In genomic region chr11:15645201-15645600, GRCh38 we compare ENCODE assay signal across 15 cellular contexts.
DNase-seq lines count a peak whose midpoint lies in the region; ATAC-seq and TF ChIP-seq lines count a peak whose summit lies in the region.
"Had no signal": no experiment of that assay in that cellular context is flagged by ENCODE, and none has a peak within 500 bp of the region (broad histone marks: within the 10 kb centered on the region; RNA-seq: fewer than 3 reads in every experiment).

No MANE protein-coding gene starts in this region.

- no peaks in the 10 kb centered on the region for H3K79me1 ChIP-seq in IMR-90 (ENCODE audit: low read depth in 1 of 2, low read length in 2 of 2)

- H4K5ac ChIP-seq in IMR-90 (ENCODE audit: low read depth, low read length), result no peak overlapping the region

- in situ Hi-C loops in IMR-90 (cut with MboI; ENCODE audit: low sequenced_read_pairs), result no loop called here

- H3K9ac ChIP-seq in IMR-90 (ENCODE audit: low read depth, low read length), result no peak overlapping the region
- H3K9ac ChIP-seq: GM23248 had no signal

- peaks cover 3% of the 10 kb centered on the region; the same call in 1 of the 2 replicates for H3K4me1 ChIP-seq in IMR-90 (ENCODE audit: control insufficient read depth, insufficient read depth, low read length)
- H3K4me1 ChIP-seq: A549 had no signal

- H3K14ac ChIP-seq in IMR-90 (replicated peaks; ENCODE audit: low read depth, low read length), result no peak overlapping the region

- no peak for ATAC-seq in IMR-90 (ENCODE audit: low read depth)
- peak; percentile 43 for ATAC-seq in esophagus mucosa
- ATAC-seq in omental fat pad (ENCODE audit: low FRiP score), result peak; percentile 22
- ATAC-seq: A549, GM12878, HCT116 had no signal

- H3K9me1 ChIP-seq in IMR-90 (ENCODE audit: insufficient read depth, low read length), result no peaks in the 10 kb centered on the region; the same call in 1 of the 2 replicates

- H3K23ac ChIP-seq in IMR-90 (ENCODE audit: low read depth, low read length), result no peak overlapping the region

- H4K8ac ChIP-seq in IMR-90 (ENCODE audit: low read depth in 2 of 2, low read length in 2 of 2), result no peak overlapping the region

- H3K9me3 ChIP-seq in IMR-90 (ENCODE audit: control insufficient read depth, insufficient read depth, low read length), result no peaks in the 10 kb centered on the region
- H3K9me3 ChIP-seq: A549, BE2C, Caco-2 had no signal

- H3K36me3 ChIP-seq in IMR-90 (ENCODE audit: control insufficient read depth, insufficient read depth, low read length), result no peaks in the 10 kb centered on the region
- H3K36me3 ChIP-seq: BE2C had no signal

- no peak overlapping the region for H2BK5ac ChIP-seq in IMR-90 (ENCODE audit: low read depth, low read length, poor library complexity, severe bottlenecking)

- H3K4ac ChIP-seq in IMR-90 (ENCODE audit: low read depth, low read length), result peak overlapping the region; percentile 1; the same call in 1 of the 2 replicates

- dilution Hi-C loops in IMR-90 (cut with HindIII; ENCODE audit: low sequenced_read_pairs, unreplicated experiment), result no loop called here

- H2BK120ac ChIP-seq in IMR-90 (ENCODE audit: low read depth, low read length), result no peak overlapping the region

- peak; percentile 10; the same call in 1 of the 2 replicates for TF ChIP-seq CTCF in C4-2B (conservative IDR thresholded peaks at IDR 0.05)
- TF ChIP-seq CTCF in IMR-90 (conservative IDR thresholded peaks at IDR 0.05; ENCODE audit: low read depth, low read length), result no peak
- TF ChIP-seq CTCF in omental fat pad (IDR thresholded peaks at IDR 0.05), result no peak

- no CpG with 5 or more reads among the region's 1 CpG for WGBS in IMR-90 (ENCODE audit: extremely low coverage in 2 of 2, insufficient read length in 1 of 2), 2 experiments

- H3K56ac ChIP-seq in IMR-90 (ENCODE audit: extremely low read depth, insufficient read depth, low read length), result no peak overlapping the region

- no peak overlapping the region for H2AK5ac ChIP-seq in IMR-90 (ENCODE audit: low read depth, low read length)

- BruUV-seq in IMR-90 (replicated peaks; lab: Mats Ljungman, UMichigan), result no TSS peak

- H2BK15ac ChIP-seq in IMR-90 (ENCODE audit: low read depth, low read length), result no peak overlapping the region

- POLR2A ChIA-PET in IMR-90 (lab: Charles Lee; ENCODE audit: unreplicated experiment), result no interaction called here

- H3K27ac ChIP-seq in C4-2B (peak overlapping the region; percentile 15; the same call in 1 of the 2 replicates), IMR-90 (ENCODE audit: insufficient read depth, low read length) (no peak overlapping the region)
- H3K27ac ChIP-seq: A549, GM23248, HL-60 had no signal

- CTCF ChIA-PET in IMR-90 (lab: Yijun Ruan, JAX), result interaction anchor here (1.0 kb wide), 1 partner anchor 213 kb away, joined by 3 read pairs; no protein-coding TSS in a partner anchor

- H4K91ac ChIP-seq in IMR-90 (ENCODE audit: insufficient read depth, low read depth, low read length), result no peak overlapping the region

- no peak overlapping the region for H2AK9ac ChIP-seq in IMR-90 (replicated peaks; ENCODE audit: low read depth, low read length, poor library complexity)

- no peaks in the 10 kb centered on the region for H4K20me1 ChIP-seq in IMR-90 (ENCODE audit: insufficient read depth, low read length)

- DNase-seq in IMR-90, result no peak
- DNase-seq in omental fat pad (ENCODE audit: low spot score), result no peak
- no peak for DNase-seq in hippocampal formation (lab: John Stamatoyannopoulos, UW)
- no peak for DNase-seq in NOMO-1 (lab: John Stamatoyannopoulos, UW; ENCODE audit: unreplicated experiment in 2 of 2)
- no peak for DNase-seq in activated CD8-positive, alpha-beta memory T cell treated with anti-CD3 and anti-CD28 coated beads, Interleukin-2, amount 50 U/mL, for 48 hours
- DNase-seq: BE2C; Caco-2; CD8-positive, alpha-beta memory T cell; GM23248 had no signal

- no peak overlapping the region for H3K18ac ChIP-seq in IMR-90 (ENCODE audit: low read depth, low read length)

- TF ChIP-seq POLR2A in IMR-90 (IDR thresholded peaks at IDR 0.05; ENCODE audit: low read depth, low read length), result no peak

- H3K4me2 ChIP-seq in IMR-90 (ENCODE audit: low read depth, low read length), result no peak overlapping the region
- H3K4me2 ChIP-seq: A549 had no signal

- H3K27me3 ChIP-seq in IMR-90 (ENCODE audit: control insufficient read depth, insufficient read depth, low read length), result no peaks in the 10 kb centered on the region; the same call in none of the 2 replicates
- H3K27me3 ChIP-seq: BE2C had no signal

- H2AFZ ChIP-seq in IMR-90 (replicated peaks; ENCODE audit: low read length, poor library complexity), result no peak overlapping the region
- H2AFZ ChIP-seq: GM23248 had no signal

- no peak overlapping the region for H3K4me3 ChIP-seq in IMR-90 (ENCODE audit: insufficient read depth, low read depth, low read length)
- H3K4me3 ChIP-seq: A549, GM12878, GM23248 had no signal

- H2BK20ac ChIP-seq in IMR-90 (ENCODE audit: low read depth, low read length), result no peak overlapping the region

- intact Hi-C loops in IMR-90 (cut with micrococcal nuclease), result no loop called here

- no peak for TF ChIP-seq RAD21 in IMR-90 (IDR thresholded peaks at IDR 0.05; ENCODE audit: low read length)

TF ChIP-seq in IMR-90, 13 proteins besides CTCF, POLR2A, EP300 and RAD21:
- TF ChIP-seq SMC3 (IDR thresholded peaks at IDR 0.05; ENCODE audit: low read depth, low read length), result no peak
- TF ChIP-seq FOS (IDR thresholded peaks at IDR 0.05; ENCODE audit: low read depth, low read length), result no peak
- no peak for TF ChIP-seq MAZ (IDR thresholded peaks at IDR 0.05; ENCODE audit: borderline replicate concordance, low read depth, low read length)
- no peak for TF ChIP-seq USF2 (IDR thresholded peaks at IDR 0.05; ENCODE audit: low read depth, low read length)
- TF ChIP-seq BHLHE40 (IDR thresholded peaks at IDR 0.05; ENCODE audit: low read depth, low read length), result no peak
- no peak for TF ChIP-seq CEBPB (IDR thresholded peaks at IDR 0.05; ENCODE audit: low read depth, low read length)
- TF ChIP-seq ELK1 (IDR thresholded peaks at IDR 0.05; ENCODE audit: borderline replicate concordance, low read depth, low read length), result no peak
- TF ChIP-seq MAFK (IDR thresholded peaks at IDR 0.05; ENCODE audit: low read depth, low read length), result no peak
- no peak for TF ChIP-seq CHD1 (IDR thresholded peaks at IDR 0.05; ENCODE audit: low read depth, low read length)
- no peak for TF ChIP-seq RFX5 (IDR thresholded peaks at IDR 0.05; ENCODE audit: low read depth, low read length)
- no peak for TF ChIP-seq RCOR1 (IDR thresholded peaks at IDR 0.05; ENCODE audit: insufficient replicate concordance, low read length)
- TF ChIP-seq NFE2L2 (IDR thresholded peaks at IDR 0.05; ENCODE audit: low read depth, low read length), result no peak
- no peak for TF ChIP-seq MXI1 (IDR thresholded peaks at IDR 0.05; ENCODE audit: borderline replicate concordance, low read depth, low read length)
